12 cellular contexts compared by ENCODE assay signal in genomic region chr14:63855272-63855671, GRCh38. TPM values are rescaled to one million over a fixed set of nuclear protein-coding genes. Genes with fewer than 3 reads are reported as not detected.
DNase-seq lines count a peak whose midpoint lies in the region; ATAC-seq and TF ChIP-seq lines count a peak whose summit lies in the region.
"Had no signal": no experiment of that assay in that cellular context is flagged by ENCODE, and none has a peak within 500 bp of the region (broad histone marks: within the 10 kb centered on the region; RNA-seq: fewer than 3 reads in every experiment).

No MANE protein-coding gene starts in this region.

- peaks cover 46% of the 10 kb centered on the region for H3K4me1 Mint-ChIP-seq in activated CD4-positive, alpha-beta T cell treated with anti-CD3 and anti-CD28 coated beads for 36 hours

- H3K27me3 ChIP-seq in PC-9 (ENCODE audit: insufficient read depth, low read depth) = no peaks in the 10 kb centered on the region
- H3K27me3 ChIP-seq in ovary = no peaks in the 10 kb centered on the region

- peak overlapping the region; percentile 32 for H3K27ac Mint-ChIP-seq in activated CD4-positive, alpha-beta T cell treated with anti-CD3 and anti-CD28 coated beads for 36 hours

- ATAC-seq in activated CD4-positive, alpha-beta T cell treated with anti-CD3 and anti-CD28 coated beads for 36 hours = no peak
- ATAC-seq in HG02840 (IDR thresholded peaks at IDR 0.05; ENCODE audit: low FRiP score, unreplicated experiment) (no peak), HG02973 (IDR thresholded peaks at IDR 0.05; ENCODE audit: unreplicated experiment) (no peak)

- H4K20me1 ChIP-seq in PC-9 (ENCODE audit: insufficient read depth) = no peaks in the 10 kb centered on the region

- 0 out of 2 replicates have a peak, but pooled peaks cover 4% of the 10 kb centered on the region for H3F3A ChIP-seq in PC-9 (ENCODE audit: insufficient read depth, low read depth)

- whole genome bisulfite sequencing in ovary, 3 donors = 60 to 69% (median 64%) methylated on average over 4 of the region's 4 CpGs

- CTCF ChIA-PET in activated CD4-positive, alpha-beta T cell treated with anti-CD3 and anti-CD28 coated beads for 36 hours (lab: Charles Lee) = interaction anchor here (0.9 kb wide), 1 partner anchor 14 kb away, joined by 3 read pairs; no protein-coding TSS in a partner anchor
- CTCF ChIA-PET in PC-9 (lab: Charles Lee) = no interaction called here

- H3K4me3 ChIP-seq in PC-9 = no peak overlapping the region
- peak overlapping the region; percentile 76 for H3K4me3 ChIP-seq in epithelial cell of proximal tubule (ENCODE audit: low read depth, low read length)
- H3K4me3 ChIP-seq in ovary = peak overlapping the region; percentile 93
- H3K4me3 ChIP-seq in foreskin fibroblast (ENCODE audit: low read depth in 1 of 2, low read length in 2 of 2) = no peak overlapping the region
- H3K4me3 ChIP-seq: GM23248 had no signal

- peak overlapping the region; percentile 45 for H3K4me2 ChIP-seq in PC-9

- intact Hi-C loops in activated CD4-positive, alpha-beta T cell treated with anti-CD3 and anti-CD28 coated beads for 36 hours (cut with DNase I, micrococcal nuclease) = loop anchor here in 1 of 2 experiments (5.0 to 10.0 kb wide), 3 partner anchors 127 to 380 kb away; partner anchors contain the start of gene SGPP1
- intact Hi-C loops in PC-9 (cut with micrococcal nuclease; ENCODE audit: unreplicated experiment) (loop anchor here (10.0 kb wide), 1 partner anchor 210 kb away; the partner anchor contains the start of gene WDR89), ovary (cut with DNase I) (loop anchor here in 1 of 4 donors (10.0 kb wide), 1 partner anchor 140 kb away; no protein-coding TSS in a partner anchor)

- peak overlapping the region; percentile 11 for H3K4me3 Mint-ChIP-seq in activated CD4-positive, alpha-beta T cell treated with anti-CD3 and anti-CD28 coated beads for 36 hours

- no peak for TF ChIP-seq EP300 in ovary (IDR thresholded peaks at IDR 0.05)

- TF ChIP-seq CTCF in PC-9 (conservative IDR thresholded peaks at IDR 0.05) = no peak
- TF ChIP-seq CTCF in epithelial cell of proximal tubule (conservative IDR thresholded peaks at IDR 0.05; ENCODE audit: low read depth, low read length) = no peak
- TF ChIP-seq CTCF in ovary (IDR thresholded peaks at IDR 0.05) = no peak
- no peak for TF ChIP-seq CTCF in foreskin fibroblast (IDR thresholded peaks at IDR 0.05; ENCODE audit: low read depth, low read length)

- H3K27me3 Mint-ChIP-seq in activated CD4-positive, alpha-beta T cell treated with anti-CD3 and anti-CD28 coated beads for 36 hours = no peaks in the 10 kb centered on the region

- H3K36me3 Mint-ChIP-seq in activated CD4-positive, alpha-beta T cell treated with anti-CD3 and anti-CD28 coated beads for 36 hours (ENCODE audit: low read depth) = no peaks in the 10 kb centered on the region

- H3K36me3 ChIP-seq in PC-9 (ENCODE audit: low read depth) (no peaks in the 10 kb centered on the region), ovary (no peaks in the 10 kb centered on the region)

- no peaks in the 10 kb centered on the region for H3K9me2 ChIP-seq in PC-9 (ENCODE audit: insufficient read depth)

- TSS peak; percentile 26 for BruUV-seq in PC-9 (replicated peaks; lab: Mats Ljungman, UMichigan)

- no peak for DNase-seq in activated CD4-positive, alpha-beta T cell treated with anti-CD3 and anti-CD28 coated beads for 36 hours
- no peak for DNase-seq in activated CD4-positive, alpha-beta T cell treated with anti-CD3 and anti-CD28 coated beads for 4 hours
- DNase-seq in PC-9 (no peak), epithelial cell of proximal tubule (ENCODE audit: low read depth) (no peak), ovary (no peak), foreskin fibroblast (no peak)
- DNase-seq: foreskin melanocyte, GM23248, NCI-H1417 treated with DMSO at 0.1 percent for 48 hours, T-helper 9 cell had no signal

- H3K27ac ChIP-seq in PC-9 = no peak overlapping the region
- no peak overlapping the region for H3K27ac ChIP-seq in ovary
- H3K27ac ChIP-seq: GM23248 had no signal

- no peak for TF ChIP-seq POLR2A in ovary (IDR thresholded peaks at IDR 0.05)

- POLR2A ChIA-PET in activated CD4-positive, alpha-beta T cell treated with anti-CD3 and anti-CD28 coated beads for 36 hours (lab: Charles Lee) = no interaction called here
- POLR2A ChIA-PET in PC-9 (lab: Charles Lee; ENCODE audit: unreplicated experiment) = no interaction called here

- H3K79me2 ChIP-seq in PC-9 (ENCODE audit: low read depth) = peaks cover 51% of the 10 kb centered on the region

- no peaks in the 10 kb centered on the region for H3K9me3 ChIP-seq in PC-9 (ENCODE audit: insufficient read depth, low read depth)
- H3K9me3 ChIP-seq in ovary = no peaks in the 10 kb centered on the region

- H3K9me3 Mint-ChIP-seq in activated CD4-positive, alpha-beta T cell treated with anti-CD3 and anti-CD28 coated beads for 36 hours (ENCODE audit: low read depth) = no peaks in the 10 kb centered on the region

- H3K4me1 ChIP-seq in PC-9 (replicated peaks; ENCODE audit: insufficient read depth) (peaks cover 27% of the 10 kb centered on the region), ovary (ENCODE audit: insufficient read depth) (peaks cover 3% of the 10 kb centered on the region)

- H2AFZ ChIP-seq in PC-9 = no peak overlapping the region
- H2AFZ ChIP-seq: GM23248 had no signal

RNA-seq across cellular contexts. Expression of gene SYNE2, which starts 2.5 kb away (rescaled TPM):
- 10 to 100 TPM; 18.4 to 21.8 TPM for total RNA-seq in activated CD4-positive, alpha-beta T cell treated with anti-CD3 and anti-CD28 coated beads for 36 hours
- total RNA-seq in PC-9 (2021) (90.3 and 94.2 TPM in 2 replicates), epithelial cell of proximal tubule (22.2 and 44.2 TPM in 2 replicates), ovary (100 to 1,000 TPM; 106 to 262 (median 191) TPM)
- 100 to 1,000 TPM in 1 of 2 donors, 10 to 100 TPM in 1; 65.1 to 121 TPM for polyA plus RNA-seq in ovary

Comparison
In these comparisons a context has a peak if more than half of its experiments do, and no peak if none do; other contexts are left out.
1. H3K4me3 ChIP-seq: peak in epithelial cell of proximal tubule (single experiment) and ovary (single experiment); none in PC-9 (single experiment) and foreskin fibroblast (0 of 2).